ENCODE assay signal across 30 cellular contexts in genomic region chr5:173091981-173092380, GRCh38.
"Had no signal": no experiment of that assay in that cellular context is flagged by ENCODE, and none has a peak within 500 bp of the region (broad histone marks: within the 10 kb centered on the region; RNA-seq: fewer than 3 reads in every experiment).

No MANE protein-coding gene starts in this region.

- H3K4me3 ChIP-seq: neural progenitor cell, ovary, psoas muscle, skin epidermis, smooth muscle cell, spleen, stomach, thoracic aorta, thyroid gland, tibial nerve, upper lobe of left lung, vagina had no signal

- H3K4me3 Mint-ChIP-seq: natural killer cell; nephron; neural progenitor cell; stimulated activated naive B cell treated with anti-CD40 and anti-IgM and Interleukin-4, amounts not matched to agents 10 μg/mL and 1 μg/mL and 100 μg/mL, for 72 hours; stimulated activated naive CD8-positive, alpha-beta T cell treated with anti-CD3 and anti-CD28 coated beads, Interleukin-15, Interleukin-2, amounts not matched to agents 100 ng/mL and 50 ng/mL, for 24 hours had no signal

- ATAC-seq: natural killer cell; psoas muscle; right cardiac atrium; sciatic nerve; stimulated activated naive B cell treated with anti-CD40 and anti-IgM and Interleukin-4, amounts not matched to agents 10 μg/mL and 1 μg/mL and 100 μg/mL, for 72 hours had no signal

- H3K4me1 Mint-ChIP-seq: neural progenitor cell had no signal

- H3K27me3 Mint-ChIP-seq: progenitor cell of endocrine pancreas; stimulated activated naive B cell treated with anti-CD40 and anti-IgM and Interleukin-4, amounts not matched to agents 10 μg/mL and 1 μg/mL and 100 μg/mL, for 72 hours; stimulated activated naive CD8-positive, alpha-beta T cell treated with anti-CD3 and anti-CD28 coated beads, Interleukin-15, Interleukin-2, amounts not matched to agents 100 ng/mL and 50 ng/mL, for 24 hours had no signal

- H3K9me3 ChIP-seq: ovary, psoas muscle, spleen, stomach, thoracic aorta, thyroid gland, tibial nerve, upper lobe of left lung, vagina had no signal

- H3K9ac ChIP-seq: neural progenitor cell, parathyroid adenoma had no signal

- H3K27ac Mint-ChIP-seq: nephron; neural progenitor cell; progenitor cell of endocrine pancreas; stimulated activated naive B cell treated with anti-CD40 and anti-IgM and Interleukin-4, amounts not matched to agents 10 μg/mL and 1 μg/mL and 100 μg/mL, for 72 hours; stimulated activated naive CD8-positive, alpha-beta T cell treated with anti-CD3 and anti-CD28 coated beads, Interleukin-15, Interleukin-2, amounts not matched to agents 100 ng/mL and 50 ng/mL, for 24 hours had no signal

- DNase-seq: natural killer cell; occipital lobe; ovary; posterior cingulate gyrus; psoas muscle; right cardiac atrium; spleen; stimulated activated CD4-positive, alpha-beta T cell treated with anti-CD3 and anti-CD28 coated beads, Interleukin-12 subunit alpha, Interleukin-12 subunit beta, amount 100 ng/mL, for 4 hours; stimulated activated CD4-positive, alpha-beta T cell treated with anti-CD3 and anti-CD28 coated beads, Interleukin-1b, Interleukin-23, amount 100 ng/mL, for 48 hours; stimulated activated CD4-positive, alpha-beta T cell treated with anti-CD3 and anti-CD28 coated beads, Interleukin-4, amount 100 ng/mL, for 1 hour; stimulated activated CD4-positive, alpha-beta T cell treated with anti-CD3 and anti-CD28 coated beads, Interleukin-4, amount 100 ng/mL, for 4 hours; stimulated activated CD8-positive, alpha-beta memory T cell treated with anti-CD3 and anti-CD28 coated beads, Interleukin-4, amount 100 ng/mL, for 48 hours; stimulated activated naive B cell treated with anti-CD40 and anti-IgM and Interleukin-4, amounts not matched to agents 10 μg/mL and 1 μg/mL and 100 μg/mL, for 72 hours; stimulated activated naive CD4-positive, alpha-beta T cell treated with Interleukin-2 at 50 U/mL for 16 hours; stomach; thyroid gland; trophoblast cell; upper lobe of left lung had no signal

- H2AFZ ChIP-seq: neural progenitor cell, parathyroid adenoma had no signal

- H3K4me2 ChIP-seq: neural progenitor cell, smooth muscle cell had no signal

- H3K27ac ChIP-seq: neural progenitor cell, ovary, parathyroid adenoma, psoas muscle, skin epidermis, spleen, stomach, thoracic aorta, tibial nerve, vagina had no signal

- FAIRE-seq: urothelium cell line had no signal

- H3K36me3 Mint-ChIP-seq: natural killer cell, neural progenitor cell had no signal

- H3K27me3 ChIP-seq: neural progenitor cell, ovary, spleen, stomach, thyroid gland, tibial nerve, upper lobe of left lung, vagina had no signal

- H3K9me3 Mint-ChIP-seq: natural killer cell; nephron; neural progenitor cell; stimulated activated naive B cell treated with anti-CD40 and anti-IgM and Interleukin-4, amounts not matched to agents 10 μg/mL and 1 μg/mL and 100 μg/mL, for 72 hours; stimulated activated naive CD8-positive, alpha-beta T cell treated with anti-CD3 and anti-CD28 coated beads, Interleukin-15, Interleukin-2, amounts not matched to agents 100 ng/mL and 50 ng/mL, for 24 hours had no signal

- H3K36me3 ChIP-seq: neural progenitor cell, ovary had no signal
